Comparison of ENCODE assay signal across 9 cellular contexts in the genomic region with DNA sequence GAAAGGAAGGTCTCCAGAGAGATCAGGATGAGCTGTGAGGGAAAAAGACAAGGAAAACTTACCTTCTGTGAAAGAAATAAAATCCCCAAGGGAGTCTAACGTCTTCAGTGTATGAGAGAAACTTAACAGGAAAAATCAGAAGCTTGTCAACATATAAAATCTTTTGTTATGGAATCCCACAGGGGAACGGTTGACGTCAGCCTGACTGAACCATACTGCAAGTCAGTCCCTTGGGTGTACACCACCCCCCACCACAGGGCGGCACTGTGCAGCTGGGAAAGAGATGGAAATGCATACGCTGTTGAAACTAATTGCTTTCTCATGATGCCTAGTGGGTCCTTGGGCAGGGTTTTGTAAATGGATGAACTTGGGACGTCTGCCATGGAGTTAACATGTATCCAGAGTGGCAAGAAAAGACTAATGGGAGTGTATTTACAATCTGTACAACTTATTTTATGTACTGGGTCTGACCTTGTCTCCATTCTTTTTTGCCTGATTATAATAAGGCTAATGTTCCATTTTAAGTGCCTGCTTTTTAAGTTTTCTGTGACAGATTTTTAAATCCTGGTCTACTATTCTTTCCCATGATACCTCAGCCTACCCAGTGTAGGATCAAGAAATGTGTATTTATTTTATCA. TPM values are rescaled to one million over a fixed set of nuclear protein-coding genes. Genes with fewer than 3 reads are reported as not detected.
DNase-seq lines count a peak whose midpoint lies in the region; ATAC-seq, FAIRE-seq and TF ChIP-seq lines count a peak whose summit lies in the region.
"Had no signal": no experiment of that assay in that cellular context is flagged by ENCODE, and none has a peak within 500 bp of the region (broad histone marks: within the 10 kb centered on the region; RNA-seq: fewer than 3 reads in every experiment).

No MANE protein-coding gene starts in this region.

- H3K36me3 Mint-ChIP-seq in MCF 10A (ENCODE audit: insufficient read depth, unreplicated experiment): peaks cover 88% of the 10 kb centered on the region
- peaks cover 38% of the 10 kb centered on the region for H3K36me3 Mint-ChIP-seq in type B pancreatic cell

- no peak overlapping the region for H3K4me3 ChIP-seq in BE2C (ENCODE audit: low read depth, low read length)
- no peak overlapping the region for H3K4me3 ChIP-seq in lower lobe of right lung

- no peaks in the 10 kb centered on the region for H3K9me3 ChIP-seq in BE2C
- no peaks in the 10 kb centered on the region for H3K9me3 ChIP-seq in lower lobe of right lung
- H3K9me3 ChIP-seq: neutrophil had no signal

- FAIRE-seq in HTR-8/SVneo (lab: Jason Lieb, UNC): peak; percentile 75

- intact Hi-C loops in MCF 10A (cut with micrococcal nuclease): loop anchor here (1.0 to 5.0 kb wide), 3 partner anchors 23 to 139 kb away; a partner anchor contains a TSS
- intact Hi-C loops in lower lobe of right lung (cut with DNase I): no loop called here

- ATAC-seq in GM19023 (IDR thresholded peaks at IDR 0.05; ENCODE audit: unreplicated experiment) (peak; percentile 73), lower lobe of right lung (peak in 1 of 2 donors; percentile 51)

- H3K27me3 ChIP-seq in BE2C: no peaks in the 10 kb centered on the region
- H3K27me3 ChIP-seq in lower lobe of right lung (ENCODE audit: low read depth): no peaks in the 10 kb centered on the region
- H3K27me3 ChIP-seq: neutrophil had no signal

- H3K27ac ChIP-seq in lower lobe of right lung: no peak overlapping the region
- H3K27ac ChIP-seq: neutrophil had no signal

- TF ChIP-seq CTCF in BE2C (IDR thresholded peaks at IDR 0.05; ENCODE audit: low read depth, low read length): peak; percentile 99
- peak; percentile 92 for TF ChIP-seq CTCF in MCF 10A (IDR thresholded peaks at IDR 0.05; ENCODE audit: unreplicated experiment)
- peak; percentile 35 for TF ChIP-seq CTCF in lower lobe of right lung (IDR thresholded peaks at IDR 0.05)
- peak; percentile 75 for TF ChIP-seq CTCF in type B pancreatic cell (conservative IDR thresholded peaks at IDR 0.05)

- H3K36me3 ChIP-seq in BE2C (peaks cover 69% of the 10 kb centered on the region), lower lobe of right lung (peaks cover 92% of the 10 kb centered on the region)
- H3K36me3 ChIP-seq: neutrophil had no signal

- H3K27me3 Mint-ChIP-seq in MCF 10A (ENCODE audit: insufficient read depth, unreplicated experiment) (no peaks in the 10 kb centered on the region), type B pancreatic cell (no peaks in the 10 kb centered on the region)

- peak; percentile 93 for DNase-seq in BE2C
- DNase-seq in HTR-8/SVneo (ENCODE audit: insufficient read length, low spot score): peak; percentile 58
- DNase-seq in RKO (ENCODE audit: low spot score): peak; percentile 53
- DNase-seq in MCF 10A (ENCODE audit: unreplicated experiment): peak; percentile 80
- no peak for DNase-seq in lower lobe of right lung
- no peak for DNase-seq in type B pancreatic cell (ENCODE audit: extremely low spot score, unreplicated experiment)
- no peak for DNase-seq in stimulated activated naive CD4-positive, alpha-beta T cell treated with Interleukin-2 at 50 U/mL for 16 hours (lab: John Stamatoyannopoulos, UW)

- H3K4me1 ChIP-seq in BE2C: peaks cover 9% of the 10 kb centered on the region
- H3K4me1 ChIP-seq in lower lobe of right lung: no peaks in the 10 kb centered on the region

- H3K4me1 Mint-ChIP-seq in MCF 10A (ENCODE audit: insufficient read depth, unreplicated experiment): peaks cover 26% of the 10 kb centered on the region
- H3K4me1 Mint-ChIP-seq in type B pancreatic cell (ENCODE audit: unreplicated experiment): peaks cover 13% of the 10 kb centered on the region

- H3K9me3 Mint-ChIP-seq in MCF 10A (ENCODE audit: unreplicated experiment) (no peaks in the 10 kb centered on the region), type B pancreatic cell (no peaks in the 10 kb centered on the region)

- CTCF ChIA-PET in MCF 10A (lab: Yijun Ruan, JAX): interaction anchor here (0.6 to 8.5 kb wide), 58 partner anchors 11 to 1416 kb away, joined by 3 to 169 read pairs (median 4); a partner anchor contains a TSS

- POLR2A ChIA-PET in MCF 10A (lab: Yijun Ruan, JAX): interaction anchor here (0.5 to 3.9 kb wide), 16 partner anchors 10 to 145 kb away, joined by 3 to 18 read pairs (median 4); a partner anchor contains a TSS

- no TSS peak for BruUV-seq in MCF 10A (replicated peaks; lab: Mats Ljungman, UMichigan)

- H3K27ac Mint-ChIP-seq in MCF 10A (ENCODE audit: low read depth, unreplicated experiment) (peak overlapping the region; percentile 47), type B pancreatic cell (peak overlapping the region; percentile 83)

- H3K4me3 Mint-ChIP-seq in MCF 10A (ENCODE audit: unreplicated experiment) (no peak overlapping the region), type B pancreatic cell (no peak overlapping the region)

RNA-seq across cellular contexts. Expression of a gene that starts 22.7 kb away (rescaled TPM):
- 12.9 TPM for polyA plus RNA-seq in BE2C (2012; ENCODE audit: insufficient read depth, insufficient read length, low read depth)
- total RNA-seq in MCF 10A (2022) (20.4 and 23.8 TPM in 2 replicates), lower lobe of right lung (6.2 TPM), type B pancreatic cell (ENCODE audit: low replicate concordance) (8.4 and 9.4 TPM in 2 replicates)

RNA-seq across cellular contexts. Expression of a gene that starts 44.5 kb away (rescaled TPM):
- polyA plus RNA-seq in BE2C (2012; ENCODE audit: insufficient read depth, insufficient read length, low read depth): 4.9 TPM
- 87.8 and 106 TPM in 2 replicates for total RNA-seq in MCF 10A (2022)
- 18.2 TPM for total RNA-seq in lower lobe of right lung
- total RNA-seq in type B pancreatic cell (ENCODE audit: low replicate concordance): 28.2 and 67.4 TPM in 2 replicates

Comparison
In these comparisons a context has a peak if more than half of its experiments do, and no peak if none do; other contexts are left out.
1. DNase-seq: peak in BE2C (single experiment), HTR-8/SVneo (single experiment), RKO (single experiment) and MCF 10A (single experiment); none in lower lobe of right lung (single experiment), type B pancreatic cell (single experiment) and stimulated activated naive CD4-positive, alpha-beta T cell treated with Interleukin-2 at 50 U/mL for 16 hours (single experiment).
2. CTCF ChIP-seq: peak in every context shown above with its lines; median percentile 99 in BE2C; 92 in MCF 10A; 75 in type B pancreatic cell; 35 in lower lobe of right lung.